In the genomic region with DNA sequence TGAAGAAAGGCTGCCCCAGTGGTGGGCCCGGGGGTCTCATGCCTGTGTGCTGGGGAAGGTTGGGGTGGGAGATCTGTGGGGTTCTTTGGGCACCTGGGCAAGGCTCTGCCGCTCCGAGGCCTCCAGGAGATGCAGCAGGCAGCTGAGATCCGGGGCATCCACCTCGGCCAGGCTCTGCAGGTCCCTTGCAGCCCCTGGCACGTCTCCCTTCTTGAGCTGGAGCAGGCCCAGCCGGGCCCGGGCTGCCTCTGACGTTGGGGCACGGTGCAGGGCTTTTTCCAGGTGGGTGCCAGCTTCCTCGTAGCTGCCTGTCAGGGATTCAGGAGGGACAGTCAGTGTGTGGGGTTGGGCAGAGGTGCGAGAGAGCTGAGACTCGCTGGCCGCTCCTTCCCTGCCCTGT, we compare ENCODE assay signal across 20 cellular contexts. TPM values are rescaled to one million over a fixed set of nuclear protein-coding genes. Genes with fewer than 3 reads are reported as not detected.
DNase-seq lines count a peak whose midpoint lies in the region; ATAC-seq and TF ChIP-seq lines count a peak whose summit lies in the region.
"Had no signal": no experiment of that assay in that cellular context is flagged by ENCODE, and none has a peak within 500 bp of the region (broad histone marks: within the 10 kb centered on the region; RNA-seq: fewer than 3 reads in every experiment).

No MANE protein-coding gene starts in this region.

- H3K4me3 Mint-ChIP-seq in activated naive CD4-positive, alpha-beta T cell treated with anti-CD3 and anti-CD28 coated beads, Interleukin-2, amount 50 U/mL, for 24 hours: no peak overlapping the region
- H3K4me3 Mint-ChIP-seq in memory B cell: peak overlapping the region; percentile 78
- peak overlapping the region; percentile 12 for H3K4me3 Mint-ChIP-seq in stimulated activated memory B cell treated with anti-CD40 and anti-IgM and Interleukin-4, amounts not matched to agents 10 μg/mL and 1 μg/mL and 100 μg/mL, for 72 hours

- H3K27me3 ChIP-seq in RWPE2 (ENCODE audit: insufficient read depth, poor library complexity, severe bottlenecking): no peaks in the 10 kb centered on the region
- no peaks in the 10 kb centered on the region for H3K27me3 ChIP-seq in prostate gland (replicated peaks; ENCODE audit: insufficient read depth)
- H3K27me3 ChIP-seq: foreskin keratinocyte, vagina had no signal

- peaks cover 12% of the 10 kb centered on the region for H3K4me1 Mint-ChIP-seq in activated naive CD4-positive, alpha-beta T cell treated with anti-CD3 and anti-CD28 coated beads, Interleukin-2, amount 50 U/mL, for 24 hours
- H3K4me1 Mint-ChIP-seq in memory B cell: peaks cover 15% of the 10 kb centered on the region
- H3K4me1 Mint-ChIP-seq in stimulated activated memory B cell treated with anti-CD40 and anti-IgM and Interleukin-4, amounts not matched to agents 10 μg/mL and 1 μg/mL and 100 μg/mL, for 72 hours: peaks cover 27% of the 10 kb centered on the region

- H3K4me3 ChIP-seq in RWPE2 (ENCODE audit: severe bottlenecking): no peak overlapping the region
- no peak overlapping the region for H3K4me3 ChIP-seq in prostate gland

- H3K27ac Mint-ChIP-seq in activated naive CD4-positive, alpha-beta T cell treated with anti-CD3 and anti-CD28 coated beads, Interleukin-2, amount 50 U/mL, for 24 hours: peak overlapping the region; percentile 12
- H3K27ac Mint-ChIP-seq in activated naive CD4-positive, alpha-beta T cell treated with anti-CD3 and anti-CD28 coated beads, Interleukin-2, amount 50 U/mL, for 72 hours: no peak overlapping the region
- peak overlapping the region; percentile 69 for H3K27ac Mint-ChIP-seq in memory B cell
- no peak overlapping the region for H3K27ac Mint-ChIP-seq in stimulated activated memory B cell treated with anti-CD40 and anti-IgM and Interleukin-4, amounts not matched to agents 10 μg/mL and 1 μg/mL and 100 μg/mL, for 72 hours
- H3K27ac Mint-ChIP-seq: activated CD8-positive, alpha-beta T cell treated with anti-CD3 and anti-CD28 coated beads for 36 hours had no signal

- DNase-seq in activated naive CD4-positive, alpha-beta T cell treated with anti-CD3 and anti-CD28 coated beads, Interleukin-2, amount 50 U/mL, for 72 hours (ENCODE audit: low spot score in 2 of 2): no peak
- peak; percentile 59 for DNase-seq in RWPE2 (ENCODE audit: low spot score)
- no peak for DNase-seq in memory B cell (ENCODE audit: low spot score in 2 of 2)
- no peak for DNase-seq in prostate gland (ENCODE audit: low spot score)
- no peak for DNase-seq in NCI-H187 treated with DMSO at 0.1 percent for 48 hours (lab: John Stamatoyannopoulos, UW)
- no peak for DNase-seq in glomerular visceral epithelial cell (ENCODE audit: extremely low spot score)
- DNase-seq: ACHN; activated CD8-positive, alpha-beta T cell treated with anti-CD3 and anti-CD28 coated beads for 36 hours; DMS 273 treated with DMSO at 0.1 percent for 48 hours; foreskin keratinocyte; GOT3; KG1; NCI-H2081; occipital lobe; stimulated activated CD4-positive, alpha-beta T cell treated with anti-CD3 and anti-CD28 coated beads, Interleukin-2, amount 100 ng/mL, for 24 hours had no signal

- intact Hi-C loops in prostate gland (cut with DNase I): loop anchor here (5.0 to 10.0 kb wide), 2 partner anchors 57 to 229 kb away; partner anchors contain the start of genes PEX10 and PRXL2B

- WGBS in prostate gland: 61% methylated on average over 13 of the region's 14 CpGs

- H3K36me3 ChIP-seq in RWPE2 (ENCODE audit: low read depth) (no peaks in the 10 kb centered on the region), prostate gland (no peaks in the 10 kb centered on the region)
- H3K36me3 ChIP-seq: vagina had no signal

- H3K9me3 Mint-ChIP-seq in activated naive CD4-positive, alpha-beta T cell treated with anti-CD3 and anti-CD28 coated beads, Interleukin-2, amount 50 U/mL, for 24 hours: peaks cover 9% of the 10 kb centered on the region
- H3K9me3 Mint-ChIP-seq in activated naive CD4-positive, alpha-beta T cell treated with anti-CD3 and anti-CD28 coated beads, Interleukin-2, amount 50 U/mL, for 72 hours: peaks cover 4 to 24% of the 10 kb centered on the region in 2 donors
- H3K9me3 Mint-ChIP-seq in memory B cell: peaks cover 11% of the 10 kb centered on the region
- peaks cover 11% of the 10 kb centered on the region for H3K9me3 Mint-ChIP-seq in stimulated activated memory B cell treated with anti-CD40 and anti-IgM and Interleukin-4, amounts not matched to agents 10 μg/mL and 1 μg/mL and 100 μg/mL, for 72 hours

- no peak for TF ChIP-seq POLR2A in prostate gland (IDR thresholded peaks at IDR 0.05)

- H3K27me3 Mint-ChIP-seq in activated naive CD4-positive, alpha-beta T cell treated with anti-CD3 and anti-CD28 coated beads, Interleukin-2, amount 50 U/mL, for 24 hours: no peaks in the 10 kb centered on the region
- no peaks in the 10 kb centered on the region for H3K27me3 Mint-ChIP-seq in memory B cell
- peaks cover 11% of the 10 kb centered on the region for H3K27me3 Mint-ChIP-seq in stimulated activated memory B cell treated with anti-CD40 and anti-IgM and Interleukin-4, amounts not matched to agents 10 μg/mL and 1 μg/mL and 100 μg/mL, for 72 hours
- H3K27me3 Mint-ChIP-seq: activated CD8-positive, alpha-beta T cell treated with anti-CD3 and anti-CD28 coated beads for 36 hours had no signal

- no peak for TF ChIP-seq CTCF in RWPE2 (IDR thresholded peaks at IDR 0.05; ENCODE audit: poor library complexity, severe bottlenecking)
- no peak for TF ChIP-seq CTCF in prostate gland (IDR thresholded peaks at IDR 0.05)

- no peak overlapping the region for H3K27ac ChIP-seq in RWPE2 (ENCODE audit: poor library complexity, severe bottlenecking)
- no peak overlapping the region for H3K27ac ChIP-seq in prostate gland
- H3K27ac ChIP-seq: foreskin keratinocyte, vagina had no signal

- H3K36me3 Mint-ChIP-seq in activated naive CD4-positive, alpha-beta T cell treated with anti-CD3 and anti-CD28 coated beads, Interleukin-2, amount 50 U/mL, for 24 hours: no peaks in the 10 kb centered on the region
- peaks cover 13 to 15% of the 10 kb centered on the region in 2 donors for H3K36me3 Mint-ChIP-seq in activated naive CD4-positive, alpha-beta T cell treated with anti-CD3 and anti-CD28 coated beads, Interleukin-2, amount 50 U/mL, for 72 hours
- H3K36me3 Mint-ChIP-seq in memory B cell: peaks cover 6% of the 10 kb centered on the region
- H3K36me3 Mint-ChIP-seq in stimulated activated memory B cell treated with anti-CD40 and anti-IgM and Interleukin-4, amounts not matched to agents 10 μg/mL and 1 μg/mL and 100 μg/mL, for 72 hours: peaks cover 4% of the 10 kb centered on the region
- H3K36me3 Mint-ChIP-seq: CD14-positive monocyte had no signal

- ATAC-seq in activated naive CD4-positive, alpha-beta T cell treated with anti-CD3 and anti-CD28 coated beads, Interleukin-2, amount 50 U/mL, for 72 hours: no peak
- ATAC-seq in RWPE2 (ENCODE audit: low read depth): no peak
- ATAC-seq in memory B cell (ENCODE audit: low read depth): no peak
- ATAC-seq in stimulated activated memory B cell treated with anti-CD40 and anti-IgM and Interleukin-4, amounts not matched to agents 10 μg/mL and 1 μg/mL and 100 μg/mL, for 72 hours: no peak
- ATAC-seq: activated CD8-positive, alpha-beta T cell treated with anti-CD3 and anti-CD28 coated beads for 36 hours; foreskin keratinocyte had no signal

- H3K9me3 ChIP-seq in RWPE2 (ENCODE audit: severe bottlenecking): peaks cover 15% of the 10 kb centered on the region
- H3K9me3 ChIP-seq in prostate gland: no peaks in the 10 kb centered on the region

- H3K4me1 ChIP-seq in RWPE2 (ENCODE audit: insufficient read depth, poor library complexity, severe bottlenecking): no peaks in the 10 kb centered on the region
- peaks cover 5% of the 10 kb centered on the region for H3K4me1 ChIP-seq in prostate gland (replicated peaks)
- H3K4me1 ChIP-seq: foreskin keratinocyte had no signal

RNA-seq across cellular contexts. Expression of gene MMEL1, which starts 11.4 kb away (rescaled TPM):
- 1 to 10 TPM; 1.4 to 2.5 TPM for total RNA-seq in activated naive CD4-positive, alpha-beta T cell treated with anti-CD3 and anti-CD28 coated beads, Interleukin-2, amount 50 U/mL, for 72 hours
- total RNA-seq in prostate gland: 10 to 100 TPM in 1 of 2 donors, 1 to 10 TPM in 1; 4.6 to 13.6 TPM
- total RNA-seq: epithelial cell of proximal tubule, foreskin keratinocyte had no signal

RNA-seq across cellular contexts. Expression of gene PRXL2B, which starts 57.6 kb away (rescaled TPM):
- total RNA-seq in activated naive CD4-positive, alpha-beta T cell treated with anti-CD3 and anti-CD28 coated beads, Interleukin-2, amount 50 U/mL, for 72 hours: 10 to 100 TPM; 34.7 to 38.8 TPM
- 10 to 100 TPM; 20.3 to 25.8 TPM for total RNA-seq in prostate gland

Comparison
In these comparisons a context has a peak if more than half of its experiments do, and no peak if none do; other contexts are left out.
1. H3K27ac Mint-ChIP-seq: peak in activated naive CD4-positive, alpha-beta T cell treated with anti-CD3 and anti-CD28 coated beads, Interleukin-2, amount 50 U/mL, for 24 hours (single experiment) and memory B cell (single experiment); none in activated naive CD4-positive, alpha-beta T cell treated with anti-CD3 and anti-CD28 coated beads, Interleukin-2, amount 50 U/mL, for 72 hours (0 of 2) and stimulated activated memory B cell treated with anti-CD40 and anti-IgM and Interleukin-4, amounts not matched to agents 10 μg/mL and 1 μg/mL and 100 μg/mL, for 72 hours (single experiment).